1 cellular context compared by ENCODE assay signal in the genomic region with DNA sequence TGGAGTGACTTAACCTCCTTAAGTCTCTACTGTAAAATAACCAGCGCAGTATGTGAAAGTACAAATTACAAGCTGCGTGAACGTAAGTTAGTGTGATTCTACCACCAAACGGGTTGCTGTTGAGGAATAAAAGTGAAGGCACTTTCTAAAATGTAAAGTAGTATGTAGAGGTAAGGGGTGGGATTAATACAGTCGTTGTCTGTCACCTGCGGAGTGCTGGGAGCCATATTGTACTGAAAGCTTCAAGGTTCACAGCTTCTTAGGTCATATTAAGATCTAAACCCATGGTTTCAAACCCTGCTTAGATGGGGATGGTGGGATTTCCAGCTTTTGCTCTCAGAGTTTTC.
TF ChIP-seq lines count a peak whose summit lies in the region.

No MANE protein-coding gene starts in this region.

TF ChIP-seq in HepG2, 621 proteins besides CTCF, POLR2A, EP300 and RAD21:
- TF ChIP-seq MLLT10 (CRISPR knock-in tag; IDR thresholded peaks at IDR 0.05) (no peak), ZNF354B (CRISPR knock-in tag; IDR thresholded peaks at IDR 0.05) (peak; percentile 40; the same call in 1 of the 2 replicates), CCDC6 (CRISPR knock-in tag; IDR thresholded peaks at IDR 0.05) (peak; percentile 45; the same call in 1 of the 2 replicates), ATF1 (CRISPR knock-in tag; IDR thresholded peaks at IDR 0.05) (0 out of 2 replicates have a peak, but pooled peaks have one; percentile 13), CREB1 (IDR thresholded peaks at IDR 0.05) (no peak), CREB1 (CRISPR knock-in tag; IDR thresholded peaks at IDR 0.05) (0 out of 2 replicates have a peak, but pooled peaks have one; percentile 13), ZFP90 (CRISPR knock-in tag; IDR thresholded peaks at IDR 0.05; ENCODE audit: borderline replicate concordance) (0 out of 2 replicates have a peak, but pooled peaks have one; percentile 14), YEATS4 (CRISPR knock-in tag; IDR thresholded peaks at IDR 0.05; ENCODE audit: borderline replicate concordance) (peak; percentile 36; the same call in 1 of the 2 replicates), ZNF713 (CRISPR knock-in tag; IDR thresholded peaks at IDR 0.05) (no peak), ZSCAN21 (CRISPR knock-in tag; IDR thresholded peaks at IDR 0.05; ENCODE audit: borderline replicate concordance) (peak; percentile 59; the same call in 1 of the 2 replicates), SOX6 (IDR thresholded peaks at IDR 0.05) (no peak), SOX6 (CRISPR knock-in tag; IDR thresholded peaks at IDR 0.05) (peak; percentile 12; the same call in 1 of the 2 replicates), MEF2D (CRISPR knock-in tag; IDR thresholded peaks at IDR 0.05) (no peak), ZNF878 (CRISPR knock-in tag; IDR thresholded peaks at IDR 0.05) (0 out of 2 replicates have a peak, but pooled peaks have one; percentile 52), RBFOX2 (IDR thresholded peaks at IDR 0.05; ENCODE audit: low read depth, low read length) (peak; percentile 64), IRF2 (CRISPR knock-in tag; IDR thresholded peaks at IDR 0.05) (0 out of 2 replicates have a peak, but pooled peaks have one; percentile 1), NKX3-1 (CRISPR knock-in tag; IDR thresholded peaks at IDR 0.05) (0 out of 2 replicates have a peak, but pooled peaks have one; percentile 47), BCL6 (CRISPR knock-in tag; IDR thresholded peaks at IDR 0.05) (peak; percentile 1; the same call in 1 of the 2 replicates), TAF1 (CRISPR knock-in tag; IDR thresholded peaks at IDR 0.05) (peak; percentile 17; the same call in 1 of the 2 replicates), ZNF558 (CRISPR knock-in tag; IDR thresholded peaks at IDR 0.05; ENCODE audit: borderline replicate concordance) (no peak), ARID2 (CRISPR knock-in tag; IDR thresholded peaks at IDR 0.05; ENCODE audit: borderline replicate concordance) (0 out of 2 replicates have a peak, but pooled peaks have one; percentile 16), TOPORS (CRISPR knock-in tag; IDR thresholded peaks at IDR 0.05) (0 out of 2 replicates have a peak, but pooled peaks have one; percentile 40), CHD4 (IDR thresholded peaks at IDR 0.05; ENCODE audit: borderline replicate concordance, low read length) (no peak), ASH2L (IDR thresholded peaks at IDR 0.05; ENCODE audit: insufficient read length, low read depth, low read length) (peak; percentile 6), YY1 (IDR thresholded peaks at IDR 0.05; ENCODE audit: insufficient read depth, insufficient replicate concordance, low read depth, low read length) (peak; percentile 55)
- TF ChIP-seq, protein P1, sequence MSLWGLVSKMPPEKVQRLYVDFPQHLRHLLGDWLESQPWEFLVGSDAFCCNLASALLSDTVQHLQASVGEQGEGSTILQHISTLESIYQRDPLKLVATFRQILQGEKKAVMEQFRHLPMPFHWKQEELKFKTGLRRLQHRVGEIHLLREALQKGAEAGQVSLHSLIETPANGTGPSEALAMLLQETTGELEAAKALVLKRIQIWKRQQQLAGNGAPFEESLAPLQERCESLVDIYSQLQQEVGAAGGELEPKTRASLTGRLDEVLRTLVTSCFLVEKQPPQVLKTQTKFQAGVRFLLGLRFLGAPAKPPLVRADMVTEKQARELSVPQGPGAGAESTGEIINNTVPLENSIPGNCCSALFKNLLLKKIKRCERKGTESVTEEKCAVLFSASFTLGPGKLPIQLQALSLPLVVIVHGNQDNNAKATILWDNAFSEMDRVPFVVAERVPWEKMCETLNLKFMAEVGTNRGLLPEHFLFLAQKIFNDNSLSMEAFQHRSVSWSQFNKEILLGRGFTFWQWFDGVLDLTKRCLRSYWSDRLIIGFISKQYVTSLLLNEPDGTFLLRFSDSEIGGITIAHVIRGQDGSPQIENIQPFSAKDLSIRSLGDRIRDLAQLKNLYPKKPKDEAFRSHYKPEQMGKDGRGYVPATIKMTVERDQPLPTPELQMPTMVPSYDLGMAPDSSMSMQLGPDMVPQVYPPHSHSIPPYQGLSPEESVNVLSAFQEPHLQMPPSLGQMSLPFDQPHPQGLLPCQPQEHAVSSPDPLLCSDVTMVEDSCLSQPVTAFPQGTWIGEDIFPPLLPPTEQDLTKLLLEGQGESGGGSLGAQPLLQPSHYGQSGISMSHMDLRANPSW (CRISPR knock-in tag; IDR thresholded peaks at IDR 0.05; ENCODE audit: borderline replicate concordance), result 0 out of 2 replicates have a peak, but pooled peaks have one; percentile 16
- TF ChIP-seq, protein P2, sequence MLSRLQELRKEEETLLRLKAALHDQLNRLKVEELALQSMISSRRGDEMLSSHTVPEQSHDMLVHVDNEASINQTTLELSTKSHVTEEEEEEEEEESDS (CRISPR knock-in tag; IDR thresholded peaks at IDR 0.05; ENCODE audit: borderline replicate concordance), result 0 out of 2 replicates have a peak, but pooled peaks have one; percentile 39
- TF ChIP-seq, protein P3, sequence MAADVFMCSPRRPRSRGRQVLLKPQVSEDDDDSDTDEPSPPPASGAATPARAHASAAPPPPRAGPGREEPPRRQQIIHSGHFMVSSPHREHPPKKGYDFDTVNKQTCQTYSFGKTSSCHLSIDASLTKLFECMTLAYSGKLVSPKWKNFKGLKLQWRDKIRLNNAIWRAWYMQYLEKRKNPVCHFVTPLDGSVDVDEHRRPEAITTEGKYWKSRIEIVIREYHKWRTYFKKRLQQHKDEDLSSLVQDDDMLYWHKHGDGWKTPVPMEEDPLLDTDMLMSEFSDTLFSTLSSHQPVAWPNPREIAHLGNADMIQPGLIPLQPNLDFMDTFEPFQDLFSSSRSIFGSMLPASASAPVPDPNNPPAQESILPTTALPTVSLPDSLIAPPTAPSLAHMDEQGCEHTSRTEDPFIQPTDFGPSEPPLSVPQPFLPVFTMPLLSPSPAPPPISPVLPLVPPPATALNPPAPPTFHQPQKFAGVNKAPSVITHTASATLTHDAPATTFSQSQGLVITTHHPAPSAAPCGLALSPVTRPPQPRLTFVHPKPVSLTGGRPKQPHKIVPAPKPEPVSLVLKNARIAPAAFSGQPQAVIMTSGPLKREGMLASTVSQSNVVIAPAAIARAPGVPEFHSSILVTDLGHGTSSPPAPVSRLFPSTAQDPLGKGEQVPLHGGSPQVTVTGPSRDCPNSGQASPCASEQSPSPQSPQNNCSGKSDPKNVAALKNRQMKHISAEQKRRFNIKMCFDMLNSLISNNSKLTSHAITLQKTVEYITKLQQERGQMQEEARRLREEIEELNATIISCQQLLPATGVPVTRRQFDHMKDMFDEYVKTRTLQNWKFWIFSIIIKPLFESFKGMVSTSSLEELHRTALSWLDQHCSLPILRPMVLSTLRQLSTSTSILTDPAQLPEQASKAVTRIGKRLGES (CRISPR knock-in tag; IDR thresholded peaks at IDR 0.05; ENCODE audit: borderline replicate concordance), result no peak
- TF ChIP-seq, protein P4, sequence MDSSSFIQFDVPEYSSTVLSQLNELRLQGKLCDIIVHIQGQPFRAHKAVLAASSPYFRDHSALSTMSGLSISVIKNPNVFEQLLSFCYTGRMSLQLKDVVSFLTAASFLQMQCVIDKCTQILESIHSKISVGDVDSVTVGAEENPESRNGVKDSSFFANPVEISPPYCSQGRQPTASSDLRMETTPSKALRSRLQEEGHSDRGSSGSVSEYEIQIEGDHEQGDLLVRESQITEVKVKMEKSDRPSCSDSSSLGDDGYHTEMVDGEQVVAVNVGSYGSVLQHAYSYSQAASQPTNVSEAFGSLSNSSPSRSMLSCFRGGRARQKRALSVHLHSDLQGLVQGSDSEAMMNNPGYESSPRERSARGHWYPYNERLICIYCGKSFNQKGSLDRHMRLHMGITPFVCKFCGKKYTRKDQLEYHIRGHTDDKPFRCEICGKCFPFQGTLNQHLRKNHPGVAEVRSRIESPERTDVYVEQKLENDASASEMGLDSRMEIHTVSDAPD (CRISPR knock-in tag; IDR thresholded peaks at IDR 0.05), result 0 out of 2 replicates have a peak, but pooled peaks have one; percentile 22
- TF ChIP-seq, protein P5, sequence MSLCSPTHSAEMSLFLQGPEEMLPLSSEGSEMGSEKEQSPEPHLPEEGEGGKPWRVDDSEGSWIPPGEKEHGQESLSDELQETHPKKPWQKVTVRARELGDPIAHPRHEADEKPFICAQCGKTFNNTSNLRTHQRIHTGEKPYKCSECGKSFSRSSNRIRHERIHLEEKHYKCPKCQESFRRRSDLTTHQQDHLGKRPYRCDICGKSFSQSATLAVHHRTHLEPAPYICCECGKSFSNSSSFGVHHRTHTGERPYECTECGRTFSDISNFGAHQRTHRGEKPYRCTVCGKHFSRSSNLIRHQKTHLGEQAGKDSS (CRISPR knock-in tag; IDR thresholded peaks at IDR 0.05; ENCODE audit: borderline replicate concordance, low read depth), result peak; percentile 20; the same call in 1 of the 2 replicates
- TF ChIP-seq, protein P6, sequence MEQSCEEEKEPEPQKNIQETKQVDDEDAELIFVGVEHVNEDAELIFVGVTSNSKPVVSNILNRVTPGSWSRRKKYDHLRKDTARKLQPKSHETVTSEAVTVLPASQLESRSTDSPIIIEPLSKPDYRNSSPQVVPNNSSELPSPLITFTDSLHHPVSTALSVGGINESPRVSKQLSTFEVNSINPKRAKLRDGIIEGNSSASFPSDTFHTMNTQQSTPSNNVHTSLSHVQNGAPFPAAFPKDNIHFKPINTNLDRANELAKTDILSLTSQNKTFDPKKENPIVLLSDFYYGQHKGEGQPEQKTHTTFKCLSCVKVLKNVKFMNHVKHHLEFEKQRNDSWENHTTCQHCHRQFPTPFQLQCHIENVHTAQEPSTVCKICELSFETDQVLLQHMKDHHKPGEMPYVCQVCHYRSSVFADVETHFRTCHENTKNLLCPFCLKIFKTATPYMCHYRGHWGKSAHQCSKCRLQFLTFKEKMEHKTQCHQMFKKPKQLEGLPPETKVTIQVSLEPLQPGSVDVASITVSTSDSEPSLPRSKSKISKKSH (CRISPR knock-in tag; IDR thresholded peaks at IDR 0.05; ENCODE audit: borderline replicate concordance), result no peak
- TF ChIP-seq, protein P7, sequence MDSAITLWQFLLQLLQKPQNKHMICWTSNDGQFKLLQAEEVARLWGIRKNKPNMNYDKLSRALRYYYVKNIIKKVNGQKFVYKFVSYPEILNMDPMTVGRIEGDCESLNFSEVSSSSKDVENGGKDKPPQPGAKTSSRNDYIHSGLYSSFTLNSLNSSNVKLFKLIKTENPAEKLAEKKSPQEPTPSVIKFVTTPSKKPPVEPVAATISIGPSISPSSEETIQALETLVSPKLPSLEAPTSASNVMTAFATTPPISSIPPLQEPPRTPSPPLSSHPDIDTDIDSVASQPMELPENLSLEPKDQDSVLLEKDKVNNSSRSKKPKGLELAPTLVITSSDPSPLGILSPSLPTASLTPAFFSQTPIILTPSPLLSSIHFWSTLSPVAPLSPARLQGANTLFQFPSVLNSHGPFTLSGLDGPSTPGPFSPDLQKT (CRISPR knock-in tag; IDR thresholded peaks at IDR 0.05; ENCODE audit: borderline replicate concordance), result no peak
- TF ChIP-seq, protein P8, sequence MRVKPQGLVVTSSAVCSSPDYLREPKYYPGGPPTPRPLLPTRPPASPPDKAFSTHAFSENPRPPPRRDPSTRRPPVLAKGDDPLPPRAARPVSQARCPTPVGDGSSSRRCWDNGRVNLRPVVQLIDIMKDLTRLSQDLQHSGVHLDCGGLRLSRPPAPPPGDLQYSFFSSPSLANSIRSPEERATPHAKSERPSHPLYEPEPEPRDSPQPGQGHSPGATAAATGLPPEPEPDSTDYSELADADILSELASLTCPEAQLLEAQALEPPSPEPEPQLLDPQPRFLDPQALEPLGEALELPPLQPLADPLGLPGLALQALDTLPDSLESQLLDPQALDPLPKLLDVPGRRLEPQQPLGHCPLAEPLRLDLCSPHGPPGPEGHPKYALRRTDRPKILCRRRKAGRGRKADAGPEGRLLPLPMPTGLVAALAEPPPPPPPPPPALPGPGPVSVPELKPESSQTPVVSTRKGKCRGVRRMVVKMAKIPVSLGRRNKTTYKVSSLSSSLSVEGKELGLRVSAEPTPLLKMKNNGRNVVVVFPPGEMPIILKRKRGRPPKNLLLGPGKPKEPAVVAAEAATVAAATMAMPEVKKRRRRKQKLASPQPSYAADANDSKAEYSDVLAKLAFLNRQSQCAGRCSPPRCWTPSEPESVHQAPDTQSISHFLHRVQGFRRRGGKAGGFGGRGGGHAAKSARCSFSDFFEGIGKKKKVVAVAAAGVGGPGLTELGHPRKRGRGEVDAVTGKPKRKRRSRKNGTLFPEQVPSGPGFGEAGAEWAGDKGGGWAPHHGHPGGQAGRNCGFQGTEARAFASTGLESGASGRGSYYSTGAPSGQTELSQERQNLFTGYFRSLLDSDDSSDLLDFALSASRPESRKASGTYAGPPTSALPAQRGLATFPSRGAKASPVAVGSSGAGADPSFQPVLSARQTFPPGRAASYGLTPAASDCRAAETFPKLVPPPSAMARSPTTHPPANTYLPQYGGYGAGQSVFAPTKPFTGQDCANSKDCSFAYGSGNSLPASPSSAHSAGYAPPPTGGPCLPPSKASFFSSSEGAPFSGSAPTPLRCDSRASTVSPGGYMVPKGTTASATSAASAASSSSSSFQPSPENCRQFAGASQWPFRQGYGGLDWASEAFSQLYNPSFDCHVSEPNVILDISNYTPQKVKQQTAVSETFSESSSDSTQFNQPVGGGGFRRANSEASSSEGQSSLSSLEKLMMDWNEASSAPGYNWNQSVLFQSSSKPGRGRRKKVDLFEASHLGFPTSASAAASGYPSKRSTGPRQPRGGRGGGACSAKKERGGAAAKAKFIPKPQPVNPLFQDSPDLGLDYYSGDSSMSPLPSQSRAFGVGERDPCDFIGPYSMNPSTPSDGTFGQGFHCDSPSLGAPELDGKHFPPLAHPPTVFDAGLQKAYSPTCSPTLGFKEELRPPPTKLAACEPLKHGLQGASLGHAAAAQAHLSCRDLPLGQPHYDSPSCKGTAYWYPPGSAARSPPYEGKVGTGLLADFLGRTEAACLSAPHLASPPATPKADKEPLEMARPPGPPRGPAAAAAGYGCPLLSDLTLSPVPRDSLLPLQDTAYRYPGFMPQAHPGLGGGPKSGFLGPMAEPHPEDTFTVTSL (CRISPR knock-in tag; IDR thresholded peaks at IDR 0.05; ENCODE audit: borderline replicate concordance), result peak; percentile 2; the same call in 1 of the 2 replicates
TF ChIP-seq in HepG2: peak in this region for 23.
